In the genomic region with DNA sequence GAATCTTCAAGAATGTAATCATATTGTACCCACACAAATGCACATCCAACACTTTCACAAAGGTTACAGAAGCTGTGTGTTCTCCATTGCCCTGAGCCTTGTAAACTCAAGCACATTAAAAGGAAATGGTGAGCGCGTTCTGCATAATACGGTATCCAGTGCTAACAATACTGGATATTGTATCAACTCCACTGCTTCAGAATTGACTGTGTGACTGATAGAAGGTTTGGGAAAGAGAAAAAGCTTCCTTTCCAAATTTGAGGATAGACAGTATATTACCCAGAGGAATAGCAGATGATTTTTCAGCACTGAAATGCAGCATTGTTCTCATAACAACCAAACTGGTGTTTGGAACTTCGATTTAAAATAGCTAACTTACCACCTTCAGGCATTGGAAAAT, we compare ENCODE assay signal across 24 cellular contexts.
"Had no signal": no experiment of that assay in that cellular context is flagged by ENCODE, and none has a peak within 500 bp of the region (broad histone marks: within the 10 kb centered on the region; RNA-seq: fewer than 3 reads in every experiment).

No MANE protein-coding gene starts in this region.

- H3K9ac ChIP-seq: KMS-11, SK-N-SH had no signal

- H3K4me2 ChIP-seq: KMS-11, SK-N-SH had no signal

- H3K9me3 ChIP-seq: SJSA1, SK-N-SH had no signal

- H3K27ac Mint-ChIP-seq: IgD-negative memory B cell, T-cell had no signal

- ATAC-seq: K562, T-cell had no signal

- H3K36me3 ChIP-seq: SJSA1 had no signal

- FAIRE-seq: HTR-8/SVneo, K562, RCC 7860 had no signal

- H3K27me3 Mint-ChIP-seq: IgD-negative memory B cell, T-cell had no signal

- H3K4me1 ChIP-seq: SJSA1 had no signal

- H3K36me3 Mint-ChIP-seq: IgD-negative memory B cell, T-cell had no signal

- H3K4me3 Mint-ChIP-seq: IgD-negative memory B cell, T-cell had no signal

- H3K27ac ChIP-seq: HL-60, KMS-11, SJSA1 had no signal

- H3K9me3 Mint-ChIP-seq: IgD-negative memory B cell, T-cell had no signal

- H3K4me3 ChIP-seq: K562, SJSA1 had no signal

- DNase-seq: Kasumi-1, MM.1S, NCI-H1092 treated with DMSO at 0.1 percent for 48 hours, NCI-H1436, NCI-H187, NCI-H2029, NCI-H2081 treated with DMSO at 0.1 percent for 48 hours, NCI-H2227 treated with DMSO at 0.1 percent for 48 hours, NCI-H510A, NCI-H524 treated with DMSO at 0.1 percent for 48 hours, NCI-H774, Right ventricle myocardium superior, RPMI8226, SIG-M5, SK-N-SH, SW 1271, T-cell had no signal

- H3K4me1 Mint-ChIP-seq: IgD-negative memory B cell, T-cell had no signal

- H3K27me3 ChIP-seq: SJSA1 had no signal
